In the genomic region with DNA sequence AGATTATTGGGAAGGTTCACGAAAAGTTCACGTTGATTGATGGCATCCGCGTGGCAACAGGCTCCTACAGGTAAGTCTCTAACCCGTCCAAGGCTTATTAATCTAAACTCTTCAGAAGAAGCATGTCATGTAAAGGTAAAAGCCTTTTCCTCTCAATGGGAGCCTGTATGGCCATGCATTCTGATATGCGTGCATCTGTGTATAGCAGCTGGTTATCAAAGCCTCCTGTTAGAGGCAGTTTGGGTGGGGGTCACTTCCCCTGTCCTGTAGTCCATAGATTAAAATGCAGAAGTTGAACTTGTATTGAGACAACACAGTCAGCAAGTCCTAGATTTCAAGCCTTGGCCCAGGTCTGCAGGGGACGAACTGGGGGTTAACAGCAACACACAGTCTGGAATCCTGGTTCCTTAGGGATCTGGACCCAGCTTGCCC, we compare ENCODE assay signal across 1 cellular context.
TF ChIP-seq lines count a peak whose summit lies in the region.

No MANE protein-coding gene starts in this region.

TF ChIP-seq in K562, 482 proteins besides CTCF, POLR2A, EP300 and RAD21 (continued from another document and continues in another):
- TF ChIP-seq, protein P1, sequence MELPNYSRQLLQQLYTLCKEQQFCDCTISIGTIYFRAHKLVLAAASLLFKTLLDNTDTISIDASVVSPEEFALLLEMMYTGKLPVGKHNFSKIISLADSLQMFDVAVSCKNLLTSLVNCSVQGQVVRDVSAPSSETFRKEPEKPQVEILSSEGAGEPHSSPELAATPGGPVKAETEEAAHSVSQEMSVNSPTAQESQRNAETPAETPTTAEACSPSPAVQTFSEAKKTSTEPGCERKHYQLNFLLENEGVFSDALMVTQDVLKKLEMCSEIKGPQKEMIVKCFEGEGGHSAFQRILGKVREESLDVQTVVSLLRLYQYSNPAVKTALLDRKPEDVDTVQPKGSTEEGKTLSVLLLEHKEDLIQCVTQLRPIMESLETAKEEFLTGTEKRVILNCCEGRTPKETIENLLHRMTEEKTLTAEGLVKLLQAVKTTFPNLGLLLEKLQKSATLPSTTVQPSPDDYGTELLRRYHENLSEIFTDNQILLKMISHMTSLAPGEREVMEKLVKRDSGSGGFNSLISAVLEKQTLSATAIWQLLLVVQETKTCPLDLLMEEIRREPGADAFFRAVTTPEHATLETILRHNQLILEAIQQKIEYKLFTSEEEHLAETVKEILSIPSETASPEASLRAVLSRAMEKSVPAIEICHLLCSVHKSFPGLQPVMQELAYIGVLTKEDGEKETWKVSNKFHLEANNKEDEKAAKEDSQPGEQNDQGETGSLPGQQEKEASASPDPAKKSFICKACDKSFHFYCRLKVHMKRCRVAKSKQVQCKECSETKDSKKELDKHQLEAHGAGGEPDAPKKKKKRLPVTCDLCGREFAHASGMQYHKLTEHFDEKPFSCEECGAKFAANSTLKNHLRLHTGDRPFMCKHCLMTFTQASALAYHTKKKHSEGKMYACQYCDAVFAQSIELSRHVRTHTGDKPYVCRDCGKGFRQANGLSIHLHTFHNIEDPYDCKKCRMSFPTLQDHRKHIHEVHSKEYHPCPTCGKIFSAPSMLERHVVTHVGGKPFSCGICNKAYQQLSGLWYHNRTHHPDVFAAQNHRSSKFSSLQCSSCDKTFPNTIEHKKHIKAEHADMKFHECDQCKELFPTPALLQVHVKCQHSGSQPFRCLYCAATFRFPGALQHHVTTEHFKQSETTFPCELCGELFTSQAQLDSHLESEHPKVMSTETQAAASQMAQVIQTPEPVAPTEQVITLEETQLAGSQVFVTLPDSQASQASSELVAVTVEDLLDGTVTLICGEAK (IDR thresholded peaks at IDR 0.05): no peak
- TF ChIP-seq, protein P1 (CRISPR knock-in tag; IDR thresholded peaks at IDR 0.05): no peak
- TF ChIP-seq, protein P2, sequence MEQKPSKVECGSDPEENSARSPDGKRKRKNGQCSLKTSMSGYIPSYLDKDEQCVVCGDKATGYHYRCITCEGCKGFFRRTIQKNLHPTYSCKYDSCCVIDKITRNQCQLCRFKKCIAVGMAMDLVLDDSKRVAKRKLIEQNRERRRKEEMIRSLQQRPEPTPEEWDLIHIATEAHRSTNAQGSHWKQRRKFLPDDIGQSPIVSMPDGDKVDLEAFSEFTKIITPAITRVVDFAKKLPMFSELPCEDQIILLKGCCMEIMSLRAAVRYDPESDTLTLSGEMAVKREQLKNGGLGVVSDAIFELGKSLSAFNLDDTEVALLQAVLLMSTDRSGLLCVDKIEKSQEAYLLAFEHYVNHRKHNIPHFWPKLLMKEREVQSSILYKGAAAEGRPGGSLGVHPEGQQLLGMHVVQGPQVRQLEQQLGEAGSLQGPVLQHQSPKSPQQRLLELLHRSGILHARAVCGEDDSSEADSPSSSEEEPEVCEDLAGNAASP (IDR thresholded peaks at IDR 0.05): no peak
- TF ChIP-seq ZC3H4 (CRISPR knock-in tag; IDR thresholded peaks at IDR 0.05; ENCODE audit: borderline replicate concordance) (no peak), NELFE (IDR thresholded peaks at IDR 0.05; ENCODE audit: insufficient read depth, insufficient read length) (no peak), NCOA2 (IDR thresholded peaks at IDR 0.05; ENCODE audit: partially characterized antibody in 2 of 2) (peak; percentile 84 to 91), SAFB2 (IDR thresholded peaks at IDR 0.05; ENCODE audit: borderline replicate concordance, low read depth, low read length, severe bottlenecking) (no peak), PHF20 (IDR thresholded peaks at IDR 0.05; ENCODE audit: partially characterized antibody) (no peak), NR3C1 (CRISPR knock-in tag; IDR thresholded peaks at IDR 0.05) (no peak), ZNF695 (CRISPR knock-in tag; IDR thresholded peaks at IDR 0.05) (no peak), CHD4 (IDR thresholded peaks at IDR 0.05; ENCODE audit: insufficient read depth, insufficient replicate concordance, low read depth, low read length, poor library complexity, severe bottlenecking) (no peak), CBX8 (IDR thresholded peaks at IDR 0.05; ENCODE audit: borderline replicate concordance, extremely low read depth, low read depth, low read length, poor library complexity, severe bottlenecking) (no peak), ZSCAN32 (CRISPR knock-in tag; IDR thresholded peaks at IDR 0.05) (no peak), ZNF197 (CRISPR knock-in tag; IDR thresholded peaks at IDR 0.05; ENCODE audit: low read depth) (peak; percentile 94), HNRNPLL (IDR thresholded peaks at IDR 0.05; ENCODE audit: low read depth, low read length, poor library complexity, severe bottlenecking) (no peak), TAF15 (IDR thresholded peaks at IDR 0.05; ENCODE audit: low read depth, low read length) (no peak), ZNF143 (CRISPR knock-in tag; IDR thresholded peaks at IDR 0.05) (no peak), STAT5A (IDR thresholded peaks at IDR 0.05; ENCODE audit: borderline replicate concordance, low read length) (peak; percentile 99), DPF2 (IDR thresholded peaks at IDR 0.05) (peak; percentile 97)
- TF ChIP-seq, protein P3, sequence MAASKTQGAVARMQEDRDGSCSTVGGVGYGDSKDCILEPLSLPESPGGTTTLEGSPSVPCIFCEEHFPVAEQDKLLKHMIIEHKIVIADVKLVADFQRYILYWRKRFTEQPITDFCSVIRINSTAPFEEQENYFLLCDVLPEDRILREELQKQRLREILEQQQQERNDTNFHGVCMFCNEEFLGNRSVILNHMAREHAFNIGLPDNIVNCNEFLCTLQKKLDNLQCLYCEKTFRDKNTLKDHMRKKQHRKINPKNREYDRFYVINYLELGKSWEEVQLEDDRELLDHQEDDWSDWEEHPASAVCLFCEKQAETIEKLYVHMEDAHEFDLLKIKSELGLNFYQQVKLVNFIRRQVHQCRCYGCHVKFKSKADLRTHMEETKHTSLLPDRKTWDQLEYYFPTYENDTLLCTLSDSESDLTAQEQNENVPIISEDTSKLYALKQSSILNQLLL (CRISPR knock-in tag; IDR thresholded peaks at IDR 0.05; ENCODE audit: borderline replicate concordance): no peak
- TF ChIP-seq, protein P4, sequence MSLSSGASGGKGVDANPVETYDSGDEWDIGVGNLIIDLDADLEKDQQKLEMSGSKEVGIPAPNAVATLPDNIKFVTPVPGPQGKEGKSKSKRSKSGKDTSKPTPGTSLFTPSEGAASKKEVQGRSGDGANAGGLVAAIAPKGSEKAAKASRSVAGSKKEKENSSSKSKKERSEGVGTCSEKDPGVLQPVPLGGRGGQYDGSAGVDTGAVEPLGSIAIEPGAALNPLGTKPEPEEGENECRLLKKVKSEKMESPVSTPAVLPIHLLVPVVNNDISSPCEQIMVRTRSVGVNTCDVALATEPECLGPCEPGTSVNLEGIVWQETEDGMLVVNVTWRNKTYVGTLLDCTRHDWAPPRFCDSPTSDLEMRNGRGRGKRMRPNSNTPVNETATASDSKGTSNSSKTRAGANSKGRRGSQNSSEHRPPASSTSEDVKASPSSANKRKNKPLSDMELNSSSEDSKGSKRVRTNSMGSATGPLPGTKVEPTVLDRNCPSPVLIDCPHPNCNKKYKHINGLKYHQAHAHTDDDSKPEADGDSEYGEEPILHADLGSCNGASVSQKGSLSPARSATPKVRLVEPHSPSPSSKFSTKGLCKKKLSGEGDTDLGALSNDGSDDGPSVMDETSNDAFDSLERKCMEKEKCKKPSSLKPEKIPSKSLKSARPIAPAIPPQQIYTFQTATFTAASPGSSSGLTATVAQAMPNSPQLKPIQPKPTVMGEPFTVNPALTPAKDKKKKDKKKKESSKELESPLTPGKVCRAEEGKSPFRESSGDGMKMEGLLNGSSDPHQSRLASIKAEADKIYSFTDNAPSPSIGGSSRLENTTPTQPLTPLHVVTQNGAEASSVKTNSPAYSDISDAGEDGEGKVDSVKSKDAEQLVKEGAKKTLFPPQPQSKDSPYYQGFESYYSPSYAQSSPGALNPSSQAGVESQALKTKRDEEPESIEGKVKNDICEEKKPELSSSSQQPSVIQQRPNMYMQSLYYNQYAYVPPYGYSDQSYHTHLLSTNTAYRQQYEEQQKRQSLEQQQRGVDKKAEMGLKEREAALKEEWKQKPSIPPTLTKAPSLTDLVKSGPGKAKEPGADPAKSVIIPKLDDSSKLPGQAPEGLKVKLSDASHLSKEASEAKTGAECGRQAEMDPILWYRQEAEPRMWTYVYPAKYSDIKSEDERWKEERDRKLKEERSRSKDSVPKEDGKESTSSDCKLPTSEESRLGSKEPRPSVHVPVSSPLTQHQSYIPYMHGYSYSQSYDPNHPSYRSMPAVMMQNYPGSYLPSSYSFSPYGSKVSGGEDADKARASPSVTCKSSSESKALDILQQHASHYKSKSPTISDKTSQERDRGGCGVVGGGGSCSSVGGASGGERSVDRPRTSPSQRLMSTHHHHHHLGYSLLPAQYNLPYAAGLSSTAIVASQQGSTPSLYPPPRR (CRISPR knock-in tag; IDR thresholded peaks at IDR 0.05; ENCODE audit: borderline replicate concordance): 0 out of 2 replicates have a peak, but pooled peaks have one; percentile 82
- TF ChIP-seq, protein P5, sequence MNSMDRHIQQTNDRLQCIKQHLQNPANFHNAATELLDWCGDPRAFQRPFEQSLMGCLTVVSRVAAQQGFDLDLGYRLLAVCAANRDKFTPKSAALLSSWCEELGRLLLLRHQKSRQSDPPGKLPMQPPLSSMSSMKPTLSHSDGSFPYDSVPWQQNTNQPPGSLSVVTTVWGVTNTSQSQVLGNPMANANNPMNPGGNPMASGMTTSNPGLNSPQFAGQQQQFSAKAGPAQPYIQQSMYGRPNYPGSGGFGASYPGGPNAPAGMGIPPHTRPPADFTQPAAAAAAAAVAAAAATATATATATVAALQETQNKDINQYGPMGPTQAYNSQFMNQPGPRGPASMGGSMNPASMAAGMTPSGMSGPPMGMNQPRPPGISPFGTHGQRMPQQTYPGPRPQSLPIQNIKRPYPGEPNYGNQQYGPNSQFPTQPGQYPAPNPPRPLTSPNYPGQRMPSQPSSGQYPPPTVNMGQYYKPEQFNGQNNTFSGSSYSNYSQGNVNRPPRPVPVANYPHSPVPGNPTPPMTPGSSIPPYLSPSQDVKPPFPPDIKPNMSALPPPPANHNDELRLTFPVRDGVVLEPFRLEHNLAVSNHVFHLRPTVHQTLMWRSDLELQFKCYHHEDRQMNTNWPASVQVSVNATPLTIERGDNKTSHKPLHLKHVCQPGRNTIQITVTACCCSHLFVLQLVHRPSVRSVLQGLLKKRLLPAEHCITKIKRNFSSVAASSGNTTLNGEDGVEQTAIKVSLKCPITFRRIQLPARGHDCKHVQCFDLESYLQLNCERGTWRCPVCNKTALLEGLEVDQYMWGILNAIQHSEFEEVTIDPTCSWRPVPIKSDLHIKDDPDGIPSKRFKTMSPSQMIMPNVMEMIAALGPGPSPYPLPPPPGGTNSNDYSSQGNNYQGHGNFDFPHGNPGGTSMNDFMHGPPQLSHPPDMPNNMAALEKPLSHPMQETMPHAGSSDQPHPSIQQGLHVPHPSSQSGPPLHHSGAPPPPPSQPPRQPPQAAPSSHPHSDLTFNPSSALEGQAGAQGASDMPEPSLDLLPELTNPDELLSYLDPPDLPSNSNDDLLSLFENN (IDR thresholded peaks at IDR 0.05; ENCODE audit: low read depth in 2 of 2, low read length in 2 of 2): peak in 1 of 2 experiments; percentile 99; a peak in 2 of 4 replicates
- TF ChIP-seq, protein P6, sequence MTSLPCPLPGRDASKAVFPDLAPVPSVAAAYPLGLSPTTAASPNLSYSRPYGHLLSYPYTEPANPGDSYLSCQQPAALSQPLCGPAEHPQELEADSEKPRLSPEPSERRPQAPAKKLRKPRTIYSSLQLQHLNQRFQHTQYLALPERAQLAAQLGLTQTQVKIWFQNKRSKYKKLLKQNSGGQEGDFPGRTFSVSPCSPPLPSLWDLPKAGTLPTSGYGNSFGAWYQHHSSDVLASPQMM (CRISPR knock-in tag; IDR thresholded peaks at IDR 0.05): no peak
- TF ChIP-seq, protein P7, sequence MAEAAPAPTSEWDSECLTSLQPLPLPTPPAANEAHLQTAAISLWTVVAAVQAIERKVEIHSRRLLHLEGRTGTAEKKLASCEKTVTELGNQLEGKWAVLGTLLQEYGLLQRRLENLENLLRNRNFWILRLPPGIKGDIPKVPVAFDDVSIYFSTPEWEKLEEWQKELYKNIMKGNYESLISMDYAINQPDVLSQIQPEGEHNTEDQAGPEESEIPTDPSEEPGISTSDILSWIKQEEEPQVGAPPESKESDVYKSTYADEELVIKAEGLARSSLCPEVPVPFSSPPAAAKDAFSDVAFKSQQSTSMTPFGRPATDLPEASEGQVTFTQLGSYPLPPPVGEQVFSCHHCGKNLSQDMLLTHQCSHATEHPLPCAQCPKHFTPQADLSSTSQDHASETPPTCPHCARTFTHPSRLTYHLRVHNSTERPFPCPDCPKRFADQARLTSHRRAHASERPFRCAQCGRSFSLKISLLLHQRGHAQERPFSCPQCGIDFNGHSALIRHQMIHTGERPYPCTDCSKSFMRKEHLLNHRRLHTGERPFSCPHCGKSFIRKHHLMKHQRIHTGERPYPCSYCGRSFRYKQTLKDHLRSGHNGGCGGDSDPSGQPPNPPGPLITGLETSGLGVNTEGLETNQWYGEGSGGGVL (CRISPR knock-in tag; IDR thresholded peaks at IDR 0.05): no peak
